ENCODE assay signal across 8 cellular contexts in genomic region chr10:110304780-110305421, GRCh38. TPM values are rescaled to one million over a fixed set of nuclear protein-coding genes. Genes with fewer than 3 reads are reported as not detected.
A peak's percentile ranks its signal among the peaks of the same experiment; 100 is the strongest.
DNase-seq lines count a peak whose midpoint lies in the region; ATAC-seq, FAIRE-seq and TF ChIP-seq lines count a peak whose summit lies in the region.

SMNDC1 (minus strand) TSS chr10:110304920; CDS start chr10:110303587, 1,333 bp downstream.

- H3K27ac ChIP-seq in adipose tissue (ENCODE audit: low read depth, low read length) (peak within 1 kb of the TSS; percentile 51), cardiac muscle cell (peak within 1 kb of the TSS; percentile 99), parathyroid adenoma (peak within 1 kb of the TSS; percentile 83), tibial nerve (peak within 1 kb of the TSS; percentile 84 to 94 (median 90))

- TF ChIP-seq CTCF in cardiac muscle cell (IDR thresholded peaks at IDR 0.05; ENCODE audit: low read depth, low read length) (no peak), parathyroid adenoma (IDR thresholded peaks at IDR 0.05) (no peak), tibial nerve (IDR thresholded peaks at IDR 0.05) (no peak)

- peak; percentile 99 for FAIRE-seq in GM12891 (lab: Jason Lieb, UNC)

- peak within 1 kb of the TSS; percentile 94 for H2AFZ ChIP-seq in parathyroid adenoma

- H3K4me1 ChIP-seq in cardiac muscle cell (ENCODE audit: low read depth) = peaks cover 14% of the 10 kb centered on the region
- H3K4me1 ChIP-seq in parathyroid adenoma = peaks cover 6% of the 10 kb centered on the region
- H3K4me1 ChIP-seq in tibial nerve = peaks cover 0 to 48% (median 20%) of the 10 kb centered on the region in 4 donors

- H3K36me3 ChIP-seq in cardiac muscle cell = peaks cover 23% of the 10 kb centered on the region
- H3K36me3 ChIP-seq in parathyroid adenoma (ENCODE audit: control insufficient read depth, insufficient read depth, low read length) = no peaks in the 10 kb centered on the region
- H3K36me3 ChIP-seq in tibial nerve = peaks cover 0 to 28% (median 0%) of the 10 kb centered on the region in 3 donors

- peak within 1 kb of the TSS; percentile 61 for H3K9ac ChIP-seq in parathyroid adenoma

- peak within 1 kb of the TSS; percentile 98 to 100 for H3K27ac Mint-ChIP-seq in T-cell

- POLR2A ChIA-PET in T-cell (lab: Charles Lee) = interaction anchor here (0.5 to 1.4 kb wide), 11 partner anchors 48 to 593 kb away, joined by 3 to 10 read pairs (median 4); partner anchors contain the start of gene SMC3 (in 1 of the 2)

- peak; percentile 88 for DNase-seq in GM12891 (ENCODE audit: insufficient read length, low spot score)
- peak; percentile 97 for DNase-seq in NCI-H1436 treated with DMSO at 0.1 percent for 48 hours (lab: John Stamatoyannopoulos, UW)
- DNase-seq in T-cell = peak; percentile 91 to 98 (median 94)
- peak; percentile 99 for DNase-seq in cardiac muscle cell (ENCODE audit: low read depth in 1 of 2, low spot score in 1 of 2)
- peak; percentile 97 to 98 for DNase-seq in tibial nerve (ENCODE audit: low spot score in 2 of 2)

- H3K4me3 Mint-ChIP-seq in T-cell = peak within 1 kb of the TSS; percentile 89 to 96 (median 94)

- peak within 1 kb of the TSS; percentile 98 for H3K4me3 ChIP-seq in cardiac muscle cell
- H3K4me3 ChIP-seq in parathyroid adenoma (ENCODE audit: low read depth, low read length) = peak within 1 kb of the TSS; percentile 64
- peak within 1 kb of the TSS; percentile 70 to 92 (median 82) for H3K4me3 ChIP-seq in tibial nerve

- H3K27me3 Mint-ChIP-seq in T-cell = no peaks in the 10 kb centered on the region

- TF ChIP-seq POLR2A in GM12891 (IDR thresholded peaks at IDR 0.05; ENCODE audit: low read depth, low read length) = peak; percentile 95
- TF ChIP-seq POLR2A in tibial nerve (IDR thresholded peaks at IDR 0.05) = peak in 1 of 2 donors; percentile 75

- WGBS in adipose tissue, 3 donors = 1% methylated on average over 41 to 42 of the region's 42 CpGs
- WGBS in tibial nerve, 2 donors = 0 to 1% methylated on average over 36 to 42 of the region's 42 CpGs

- TF ChIP-seq EP300 in tibial nerve (IDR thresholded peaks at IDR 0.05) = peak; percentile 90 to 92

- no peaks in the 10 kb centered on the region for H3K9me3 ChIP-seq in cardiac muscle cell (ENCODE audit: low read depth)
- H3K9me3 ChIP-seq in parathyroid adenoma (ENCODE audit: control insufficient read depth, low read length) = no peaks in the 10 kb centered on the region
- no peaks in the 10 kb centered on the region for H3K9me3 ChIP-seq in tibial nerve

- CTCF ChIA-PET in T-cell (lab: Charles Lee) = interaction anchor here (0.6 to 4.1 kb wide), 32 partner anchors 8 to 1784 kb away, joined by 3 to 56 read pairs (median 5); no protein-coding TSS in a partner anchor

- H3K36me3 Mint-ChIP-seq in T-cell = peaks cover 16% of the 10 kb centered on the region

- peaks cover 47 to 56% (median 55%) of the 10 kb centered on the region in 3 donors for H3K4me1 Mint-ChIP-seq in T-cell

- no peaks in the 10 kb centered on the region for H3K27me3 ChIP-seq in cardiac muscle cell
- no peaks in the 10 kb centered on the region for H3K27me3 ChIP-seq in parathyroid adenoma (ENCODE audit: control insufficient read depth, insufficient read depth, low read length)
- H3K27me3 ChIP-seq in tibial nerve = no peaks in the 10 kb centered on the region

- ATAC-seq in HG02840 (IDR thresholded peaks at IDR 0.05; ENCODE audit: low FRiP score, unreplicated experiment) (peak; percentile 93), T-cell (replicated peaks in 1 of 4) (peak; percentile 92 to 94 (median 92))

- peak within 1 kb of the TSS; percentile 61 for H3K4me2 ChIP-seq in parathyroid adenoma (ENCODE audit: low read length)

- H3K9me3 Mint-ChIP-seq in T-cell = no peaks in the 10 kb centered on the region

- peaks cover 5% of the 10 kb centered on the region for H3K79me2 ChIP-seq in parathyroid adenoma

TF ChIP-seq in GM12891, 5 proteins besides CTCF, POLR2A, EP300 and RAD21:
- TF ChIP-seq TAF1 (IDR thresholded peaks at IDR 0.05; ENCODE audit: low read depth, low read length) (peak; percentile 92), SPI1 (IDR thresholded peaks at IDR 0.05; ENCODE audit: low read depth, low read length) (0 out of 2 replicates have a peak, but pooled peaks have one; percentile 9), POLR2AphosphoS5 (IDR thresholded peaks at IDR 0.05; ENCODE audit: low read depth, low read length) (peak; percentile 93), POU2F2 (IDR thresholded peaks at IDR 0.05; ENCODE audit: low read depth, low read length) (peak; percentile 84), PAX5 (IDR thresholded peaks at IDR 0.05; ENCODE audit: insufficient read depth, low read length, severe bottlenecking) (no peak)

RNA-seq across cellular contexts. Expression of gene SMNDC1, which starts in this region (rescaled TPM):
- polyA plus RNA-seq in GM12891 (2012; ENCODE audit: low read depth, missing spikeins) = 22.3 TPM
- 10 to 100 TPM; 33.5 to 42.2 (median 34.1) TPM for total RNA-seq in T-cell
- 10 to 100 TPM in 2 of 3 donors, 1 to 10 TPM in 1; 4.7 to 13.8 (median 10.0) TPM for polyA plus RNA-seq in adipose tissue
- total RNA-seq in cardiac muscle cell = 12.4 and 13.5 TPM in 2 replicates
- polyA plus RNA-seq in cardiac muscle cell = 24.9 and 29.7 TPM in 2 replicates
- total RNA-seq in tibial nerve = 10 to 100 TPM; 11.4 to 21.0 (median 15.3) TPM

Comparison
In these comparisons a context has a peak if more than half of its experiments do, and no peak if none do; other contexts are left out.
1. Peak in every context shown above with its lines: DNase-seq, ATAC-seq, H3K4me3 ChIP-seq and H3K27ac ChIP-seq.